In the genomic region with DNA sequence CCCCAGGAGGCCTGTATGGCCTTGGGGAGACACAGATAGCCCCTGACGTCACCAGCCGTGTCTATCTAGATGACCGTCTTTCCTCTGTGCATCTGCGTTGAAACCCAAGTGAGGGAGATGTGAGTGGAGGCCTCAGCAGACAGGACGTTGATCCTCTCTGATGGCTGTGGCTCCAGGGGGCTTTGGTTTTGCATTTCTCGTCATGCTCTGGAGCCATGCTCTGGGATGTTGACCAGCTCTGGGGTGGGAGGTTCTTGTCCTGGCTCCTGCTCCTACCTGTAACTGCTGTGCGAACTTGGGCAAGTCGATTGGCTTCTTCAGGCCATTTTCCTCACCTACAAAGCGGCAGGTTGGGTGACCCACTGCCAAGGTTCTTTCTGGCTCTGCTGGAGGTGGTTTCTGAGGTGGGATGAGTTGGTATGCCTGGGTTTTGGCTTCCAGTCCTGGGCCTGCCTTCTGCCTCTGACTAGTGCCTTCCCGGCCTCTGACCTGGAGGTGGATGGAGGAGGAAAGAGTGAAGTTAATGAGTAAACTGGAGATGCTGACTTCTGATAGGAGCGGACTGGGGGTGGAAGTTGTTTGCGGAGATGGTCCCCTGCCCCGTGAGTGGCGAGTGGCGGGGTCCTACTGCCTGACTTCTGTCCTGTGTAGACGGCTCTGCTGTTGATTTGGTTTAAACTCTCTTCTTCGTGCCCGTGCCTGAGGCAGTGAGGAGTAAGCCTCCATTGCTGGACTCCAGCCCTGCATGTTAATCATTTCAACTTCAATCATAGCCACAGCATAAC, we compare ENCODE assay signal across 1 cellular context.
TF ChIP-seq lines count a peak whose summit lies in the region.

No MANE protein-coding gene starts in this region.

TF ChIP-seq in liver, 16 proteins besides CTCF, POLR2A, EP300 and RAD21 (continued from another document):
- TF ChIP-seq, protein P1, sequence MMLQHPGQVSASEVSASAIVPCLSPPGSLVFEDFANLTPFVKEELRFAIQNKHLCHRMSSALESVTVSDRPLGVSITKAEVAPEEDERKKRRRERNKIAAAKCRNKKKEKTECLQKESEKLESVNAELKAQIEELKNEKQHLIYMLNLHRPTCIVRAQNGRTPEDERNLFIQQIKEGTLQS (IDR thresholded peaks at IDR 0.05): peak; percentile 38
- TF ChIP-seq HNF4A (conservative IDR thresholded peaks at IDR 0.05) (peak; percentile 66 to 79), HNF4G (IDR thresholded peaks at IDR 0.05) (peak; percentile 35), TAF1 (conservative IDR thresholded peaks at IDR 0.05) (peak; percentile 85)
- TF ChIP-seq, protein P2, sequence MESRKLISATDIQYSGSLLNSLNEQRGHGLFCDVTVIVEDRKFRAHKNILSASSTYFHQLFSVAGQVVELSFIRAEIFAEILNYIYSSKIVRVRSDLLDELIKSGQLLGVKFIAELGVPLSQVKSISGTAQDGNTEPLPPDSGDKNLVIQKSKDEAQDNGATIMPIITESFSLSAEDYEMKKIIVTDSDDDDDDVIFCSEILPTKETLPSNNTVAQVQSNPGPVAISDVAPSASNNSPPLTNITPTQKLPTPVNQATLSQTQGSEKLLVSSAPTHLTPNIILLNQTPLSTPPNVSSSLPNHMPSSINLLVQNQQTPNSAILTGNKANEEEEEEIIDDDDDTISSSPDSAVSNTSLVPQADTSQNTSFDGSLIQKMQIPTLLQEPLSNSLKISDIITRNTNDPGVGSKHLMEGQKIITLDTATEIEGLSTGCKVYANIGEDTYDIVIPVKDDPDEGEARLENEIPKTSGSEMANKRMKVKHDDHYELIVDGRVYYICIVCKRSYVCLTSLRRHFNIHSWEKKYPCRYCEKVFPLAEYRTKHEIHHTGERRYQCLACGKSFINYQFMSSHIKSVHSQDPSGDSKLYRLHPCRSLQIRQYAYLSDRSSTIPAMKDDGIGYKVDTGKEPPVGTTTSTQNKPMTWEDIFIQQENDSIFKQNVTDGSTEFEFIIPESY (IDR thresholded peaks at IDR 0.05): peak; percentile 28
